ENCODE assay signal across 8 cellular contexts in the genomic region with DNA sequence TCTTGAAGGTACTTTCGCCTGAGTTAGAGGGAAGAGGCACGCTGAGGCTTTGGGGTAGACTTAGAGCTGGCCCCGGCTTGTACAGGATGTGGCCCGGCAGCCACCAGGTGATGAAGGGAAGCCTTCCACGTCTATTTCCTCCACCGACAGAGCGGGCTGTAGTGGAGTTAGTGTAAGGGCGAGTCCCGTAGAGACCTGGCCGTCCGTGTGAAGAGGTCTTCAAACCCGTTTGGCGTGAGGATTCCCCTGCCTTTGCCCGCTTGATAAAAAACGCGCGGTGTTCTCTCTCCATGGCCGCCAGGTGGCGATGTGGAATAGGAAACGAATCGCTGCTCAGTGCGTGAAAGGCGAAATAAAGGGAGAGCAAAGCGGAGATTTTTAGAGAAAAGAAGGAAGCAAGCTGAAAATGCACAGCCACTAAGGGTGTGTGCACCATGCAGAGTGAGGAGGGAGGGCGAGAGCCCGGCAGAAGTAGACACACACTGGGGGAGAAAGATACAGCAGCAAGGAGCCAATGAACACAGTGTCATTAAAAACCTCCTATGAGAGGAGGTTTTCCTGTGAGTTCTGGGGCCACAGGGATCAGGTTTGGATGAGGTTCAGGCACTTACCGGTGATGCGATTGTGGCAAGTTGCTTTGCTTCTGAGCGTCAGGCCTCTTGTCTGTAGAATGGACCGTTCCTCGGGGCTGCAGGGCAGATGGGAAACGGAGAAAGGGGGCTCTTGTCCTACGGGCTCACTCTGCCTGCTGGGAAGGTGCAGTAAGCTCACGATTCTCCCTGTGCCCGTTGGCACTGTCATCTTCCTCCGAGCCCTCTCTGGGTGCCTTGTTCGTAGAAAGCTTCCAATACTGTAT. TPM values are rescaled to one million over a fixed set of nuclear protein-coding genes. Genes with fewer than 3 reads are reported as not detected.
DNase-seq lines count a peak whose midpoint lies in the region; ATAC-seq and TF ChIP-seq lines count a peak whose summit lies in the region.

No MANE protein-coding gene starts in this region.

- H3K4me1 Mint-ChIP-seq in osteocyte (ENCODE audit: unreplicated experiment): peaks cover 54% of the 10 kb centered on the region

- H3K27ac ChIP-seq in RWPE2 (ENCODE audit: poor library complexity, severe bottlenecking) (peak overlapping the region; percentile 78), thoracic aorta (no peak overlapping the region)

- no peaks in the 10 kb centered on the region for H3K36me3 ChIP-seq in RWPE2 (ENCODE audit: low read depth)
- no peaks in the 10 kb centered on the region for H3K36me3 ChIP-seq in thoracic aorta

- no peaks in the 10 kb centered on the region for H3K36me3 Mint-ChIP-seq in osteocyte (ENCODE audit: unreplicated experiment)

- H3K4me3 Mint-ChIP-seq in osteocyte (ENCODE audit: unreplicated experiment): peak overlapping the region; percentile 24

- no peaks in the 10 kb centered on the region for H3K27me3 ChIP-seq in RWPE2 (ENCODE audit: insufficient read depth, poor library complexity, severe bottlenecking)
- no peaks in the 10 kb centered on the region for H3K27me3 ChIP-seq in thoracic aorta (replicated peaks; ENCODE audit: insufficient read depth)

- peak; percentile 75 for ATAC-seq in GM21528 (IDR thresholded peaks at IDR 0.05; ENCODE audit: low FRiP score, unreplicated experiment)
- peak; percentile 60 for ATAC-seq in RWPE2 (ENCODE audit: low read depth)
- ATAC-seq in thoracic aorta (ENCODE audit: insufficient number of reproducible peaks, low FRiP score, low read depth): peak; percentile 73

- in situ Hi-C loops in Caki2 (cut with HindIII; ENCODE audit: low pct_unique_long_range_greater_than_20kb, low sequenced_read_pairs): no loop called here

- TF ChIP-seq CTCF in RWPE2 (IDR thresholded peaks at IDR 0.05; ENCODE audit: poor library complexity, severe bottlenecking) (peak; percentile 99), osteocyte (IDR thresholded peaks at IDR 0.05) (peak; percentile 93), thoracic aorta (IDR thresholded peaks at IDR 0.05) (peak; percentile 88)

- no peaks in the 10 kb centered on the region for H3K9me3 Mint-ChIP-seq in osteocyte (ENCODE audit: unreplicated experiment)

- peak overlapping the region; percentile 66 for H3K27ac Mint-ChIP-seq in osteocyte (ENCODE audit: unreplicated experiment)

- peak; percentile 83 for DNase-seq in Caki2 (ENCODE audit: low read depth)
- DNase-seq in Kasumi-1 (lab: John Stamatoyannopoulos, UW): peak; percentile 76 to 83
- no peak for DNase-seq in RWPE2 (ENCODE audit: low spot score)
- DNase-seq in activated T-helper 9 cell treated with anti-CD3 and anti-CD28 coated beads, Interleukin-2, amount 50 U/mL, for 16 hours (ENCODE audit: low read depth): peak; percentile 38
- DNase-seq in foreskin melanocyte: peak; percentile 54
- DNase-seq in osteocyte (ENCODE audit: extremely low spot score, unreplicated experiment): peak; percentile 92
- DNase-seq in thoracic aorta (ENCODE audit: low spot score): no peak

- H3K4me3 ChIP-seq in RWPE2 (ENCODE audit: severe bottlenecking) (no peak overlapping the region), thoracic aorta (peak overlapping the region; percentile 28)

- no peaks in the 10 kb centered on the region for H3K27me3 Mint-ChIP-seq in osteocyte (ENCODE audit: unreplicated experiment)

- no peaks in the 10 kb centered on the region for H3K9me3 ChIP-seq in RWPE2 (ENCODE audit: severe bottlenecking)
- H3K9me3 ChIP-seq in thoracic aorta: no peaks in the 10 kb centered on the region

- H3K4me1 ChIP-seq in RWPE2 (ENCODE audit: insufficient read depth, poor library complexity, severe bottlenecking) (peaks cover 27% of the 10 kb centered on the region), thoracic aorta (ENCODE audit: control insufficient read depth in 1 of 2, low read depth in 2 of 2) (peaks cover 0 to 7% of the 10 kb centered on the region in 2 donors)

RNA-seq across cellular contexts. Expression of gene STC2, which starts 34.2 kb away (rescaled TPM):
- 25.5 and 92.7 TPM in 2 replicates for total RNA-seq in Caki2 (2014; rRNA removed; shearing (Covaris generic); ENCODE audit: low replicate concordance)
- 334 and 341 TPM in 2 replicates for total RNA-seq in osteocyte
- 1 to 10 TPM; 2.0 to 8.8 TPM for total RNA-seq in thoracic aorta

RNA-seq across cellular contexts. Expression of gene NKX2-5, which starts 59.0 kb away (rescaled TPM):
- 9.9 and 13.2 TPM in 2 replicates for total RNA-seq in Caki2 (2014; rRNA removed; shearing (Covaris generic); ENCODE audit: low replicate concordance)
- total RNA-seq in osteocyte: 15.5 and 16.4 TPM in 2 replicates
- total RNA-seq in thoracic aorta: not detected

Comparison
In these comparisons a context has a peak if more than half of its experiments do, and no peak if none do; other contexts are left out.
1. DNase-seq: peak in Caki2 (single experiment), Kasumi-1 (2 of 2), activated T-helper 9 cell treated with anti-CD3 and anti-CD28 coated beads, Interleukin-2, amount 50 U/mL, for 16 hours (single experiment), foreskin melanocyte (single experiment) and osteocyte (single experiment); none in RWPE2 (single experiment) and thoracic aorta (single experiment).
2. RNA of gene NKX2-5, which starts 59.0 kb away (total RNA-seq): 15.5 to 16.4 TPM in osteocyte and 9.9 to 13.2 TPM in Caki2; not detected in thoracic aorta; every median in the first group is over 10 times any median in the second.
3. Peak in every context shown above with its lines, with median percentiles within 50 percentile points of each other: ATAC-seq and CTCF ChIP-seq.